In genomic region chrX:39944416-39944815, GRCh38 we compare ENCODE assay signal across 24 cellular contexts.
"Had no signal": no experiment of that assay in that cellular context is flagged by ENCODE, and none has a peak within 500 bp of the region (broad histone marks: within the 10 kb centered on the region; RNA-seq: fewer than 3 reads in every experiment).

No MANE protein-coding gene starts in this region.

- H3K4me1 ChIP-seq: esophagus squamous epithelium, lower lobe of right lung, pancreas, prostate gland, right atrium auricular region, sigmoid colon, testis, tibial artery had no signal

- DNase-seq: dermis blood vessel endothelial cell; effector memory CD4-positive, alpha-beta T cell; erythroblast; esophagus squamous epithelium; hypothalamus; immature natural killer cell; islet precursor cell; left ventricle myocardium superior; lower lobe of right lung; naive thymus-derived CD8-positive, alpha-beta T cell; nephron progenitor cell; occipital lobe; sigmoid colon; stimulated activated CD4-positive, alpha-beta T cell treated with anti-CD3 and anti-CD28 coated beads, Interleukin-4, amount 100 ng/mL, for 4 hours; stimulated activated naive CD8-positive, alpha-beta T cell treated with anti-CD3 and anti-CD28 coated beads, Interleukin-15, Interleukin-2, amounts not matched to agents 100 U/mL and 50 U/mL, for 24 hours; substantia nigra; testis; tibial artery had no signal

- H3K36me3 ChIP-seq: esophagus squamous epithelium, lower lobe of right lung, pancreas, prostate gland, right atrium auricular region, sigmoid colon, tibial artery had no signal

- H3K27ac ChIP-seq: coronary artery, esophagus squamous epithelium, lower lobe of right lung, pancreas, prostate gland, right atrium auricular region, sigmoid colon, testis, tibial artery had no signal

- H3K27me3 ChIP-seq: esophagus squamous epithelium, right atrium auricular region, sigmoid colon, testis, tibial artery had no signal

- FAIRE-seq: frontal cortex, pancreas had no signal

- H3K4me3 ChIP-seq: coronary artery, esophagus squamous epithelium, lower lobe of right lung, pancreas, prostate gland, right atrium auricular region, sigmoid colon, testis, tibial artery had no signal

- H3K9me3 ChIP-seq: esophagus squamous epithelium, lower lobe of right lung, pancreas, prostate gland, sigmoid colon, testis had no signal

- ATAC-seq: left ventricle myocardium superior; lower lobe of right lung; naive thymus-derived CD8-positive, alpha-beta T cell; pancreas; stimulated activated memory B cell treated with anti-CD40 and anti-IgM and Interleukin-4, amounts not matched to agents 10 μg/mL and 1 μg/mL and 100 μg/mL, for 72 hours; stimulated activated naive CD8-positive, alpha-beta T cell treated with anti-CD3 and anti-CD28 coated beads, Interleukin-15, Interleukin-2, amounts not matched to agents 100 U/mL and 50 U/mL, for 24 hours had no signal
